Comparison of ENCODE assay signal across 1 cellular context in genomic region chr11:1675536-1676253, GRCh38.
TF ChIP-seq lines count a peak whose summit lies in the region.

No MANE protein-coding gene starts in this region.

TF ChIP-seq in HepG2, 621 proteins besides CTCF, POLR2A, EP300 and RAD21 (continued from another document and continues in another):
- TF ChIP-seq ARID5B (CRISPR knock-in tag; IDR thresholded peaks at IDR 0.05) = peak; percentile 63
- TF ChIP-seq POGZ (CRISPR knock-in tag; IDR thresholded peaks at IDR 0.05) = 0 out of 2 replicates have a peak, but pooled peaks have one; percentile 12
- no peak for TF ChIP-seq TMF1 (CRISPR knock-in tag; IDR thresholded peaks at IDR 0.05; ENCODE audit: low read depth)
- no peak for TF ChIP-seq ZBTB7B (CRISPR knock-in tag; IDR thresholded peaks at IDR 0.05)
- no peak for TF ChIP-seq CREB1 (IDR thresholded peaks at IDR 0.05)
- peak; percentile 72 for TF ChIP-seq CREB1 (CRISPR knock-in tag; IDR thresholded peaks at IDR 0.05)
- TF ChIP-seq ZNF687 (CRISPR knock-in tag; IDR thresholded peaks at IDR 0.05) = no peak
- no peak for TF ChIP-seq BHLHE40 (IDR thresholded peaks at IDR 0.05; ENCODE audit: low read length)
- no peak for TF ChIP-seq CHD4 (IDR thresholded peaks at IDR 0.05; ENCODE audit: borderline replicate concordance, low read length)
- no peak for TF ChIP-seq TCF12 (IDR thresholded peaks at IDR 0.05)
- peak; percentile 84 for TF ChIP-seq TCF12 (CRISPR knock-in tag; IDR thresholded peaks at IDR 0.05)
- peak; percentile 86 for TF ChIP-seq PHF21A (CRISPR knock-in tag; IDR thresholded peaks at IDR 0.05)
- no peak for TF ChIP-seq ZSCAN22 (CRISPR knock-in tag; IDR thresholded peaks at IDR 0.05)
- no peak for TF ChIP-seq ARNT2 (CRISPR knock-in tag; IDR thresholded peaks at IDR 0.05; ENCODE audit: low read depth)
- TF ChIP-seq LCORL (IDR thresholded peaks at IDR 0.05) = no peak
- TF ChIP-seq LCORL (CRISPR knock-in tag; IDR thresholded peaks at IDR 0.05) = peak; percentile 51; the same call in 1 of the 2 replicates
- TF ChIP-seq THAP9 (CRISPR knock-in tag; IDR thresholded peaks at IDR 0.05; ENCODE audit: borderline replicate concordance) = no peak
- TF ChIP-seq RFX5 (IDR thresholded peaks at IDR 0.05; ENCODE audit: low read depth, low read length) = no peak
- peak; percentile 70; the same call in 1 of the 2 replicates for TF ChIP-seq FOXO1 (CRISPR knock-in tag; IDR thresholded peaks at IDR 0.05)
- peak; percentile 49; the same call in 1 of the 2 replicates for TF ChIP-seq NCOA1 (CRISPR knock-in tag; IDR thresholded peaks at IDR 0.05)
- TF ChIP-seq FOXJ3 (CRISPR knock-in tag; IDR thresholded peaks at IDR 0.05; ENCODE audit: borderline replicate concordance) = peak; percentile 87; the same call in 1 of the 2 replicates
- TF ChIP-seq ISL2 (CRISPR knock-in tag; IDR thresholded peaks at IDR 0.05) = peak; percentile 92
- TF ChIP-seq PPARG (CRISPR knock-in tag; conservative IDR thresholded peaks at IDR 0.05) = 0 out of 2 replicates have a peak, but pooled peaks have one; percentile 18
- TF ChIP-seq ATAD3A (CRISPR knock-in tag; IDR thresholded peaks at IDR 0.05) = no peak
- TF ChIP-seq ZBTB34 (CRISPR knock-in tag; IDR thresholded peaks at IDR 0.05) = no peak
- TF ChIP-seq SP2 (CRISPR knock-in tag; IDR thresholded peaks at IDR 0.05) = no peak
- no peak for TF ChIP-seq KLF13 (CRISPR knock-in tag; IDR thresholded peaks at IDR 0.05)
- no peak for TF ChIP-seq ZFP36L1 (CRISPR knock-in tag; IDR thresholded peaks at IDR 0.05)
- TF ChIP-seq ZNF746 (CRISPR knock-in tag; IDR thresholded peaks at IDR 0.05) = no peak
- peak; percentile 84 for TF ChIP-seq ZNF503 (CRISPR knock-in tag; IDR thresholded peaks at IDR 0.05)
- peak; percentile 95 for TF ChIP-seq ARID3A (IDR thresholded peaks at IDR 0.05; ENCODE audit: low read depth, low read length)
- TF ChIP-seq IRF9 (CRISPR knock-in tag; IDR thresholded peaks at IDR 0.05; ENCODE audit: borderline replicate concordance) = no peak
- peak; percentile 79 for TF ChIP-seq TCF7 (IDR thresholded peaks at IDR 0.05; ENCODE audit: low read depth)
- TF ChIP-seq PHF20 (CRISPR knock-in tag; IDR thresholded peaks at IDR 0.05) = no peak
- no peak for TF ChIP-seq ARID4A (CRISPR knock-in tag; IDR thresholded peaks at IDR 0.05; ENCODE audit: borderline replicate concordance)
- TF ChIP-seq ZNF615 (CRISPR knock-in tag; IDR thresholded peaks at IDR 0.05; ENCODE audit: borderline replicate concordance) = no peak
- peak; percentile 68; the same call in 1 of the 2 replicates for TF ChIP-seq THRA (CRISPR knock-in tag; IDR thresholded peaks at IDR 0.05; ENCODE audit: borderline replicate concordance)
- no peak for TF ChIP-seq TGIF2 (CRISPR knock-in tag; IDR thresholded peaks at IDR 0.05)
